ENCODE assay signal across 8 cellular contexts in the genomic region with DNA sequence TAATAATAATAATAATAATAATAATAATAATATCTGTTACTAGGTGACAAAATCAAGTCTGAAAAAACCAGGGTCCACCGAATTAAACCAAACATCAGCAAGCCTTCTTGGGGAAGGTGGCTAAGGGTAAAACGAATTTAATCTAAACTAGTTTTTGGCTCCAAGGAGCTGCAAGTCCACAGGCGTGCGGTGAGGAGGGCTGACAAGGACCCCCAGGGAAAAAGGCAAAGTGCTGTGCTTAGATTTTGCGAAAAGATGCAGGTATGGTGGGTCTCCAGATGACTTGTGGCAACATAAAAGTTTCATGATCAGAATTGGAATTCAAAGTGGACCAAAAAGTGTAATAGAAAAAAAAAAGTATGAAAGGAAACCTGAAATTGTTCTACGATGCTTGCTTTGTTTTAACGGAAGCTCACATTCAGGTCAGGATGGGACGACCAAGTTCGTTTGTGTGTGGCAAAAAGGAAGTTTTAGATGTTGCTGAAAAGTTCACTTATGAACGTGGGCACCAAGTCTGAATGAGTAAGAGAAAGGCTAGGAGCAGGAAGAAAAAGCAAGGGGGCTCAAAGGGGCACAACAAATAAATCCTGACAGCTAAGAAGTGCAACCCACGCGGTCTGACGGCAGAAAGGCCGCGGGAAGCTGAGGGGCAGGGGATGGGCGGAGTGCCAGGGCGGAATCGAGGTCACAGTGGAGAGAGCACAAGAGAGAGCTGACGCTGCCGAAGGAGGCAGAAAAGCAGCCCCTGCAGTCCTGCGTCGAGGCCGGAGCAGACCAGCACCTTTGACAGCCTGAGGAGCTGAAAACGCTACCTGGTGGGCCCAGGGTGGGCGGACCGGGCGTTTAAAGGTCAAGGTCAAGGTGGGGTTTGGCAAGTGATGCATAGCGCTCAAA. TPM values are rescaled to one million over a fixed set of nuclear protein-coding genes. Genes with fewer than 3 reads are reported as not detected.
DNase-seq lines count a peak whose midpoint lies in the region; ATAC-seq and TF ChIP-seq lines count a peak whose summit lies in the region.

No MANE protein-coding gene starts in this region.

- H3K36me3 ChIP-seq in SJCRH30 (peaks cover 20% of the 10 kb centered on the region), gastroesophageal sphincter (peaks cover 0 to 13% of the 10 kb centered on the region in 2 donors), testis (ENCODE audit: low read depth, missing control alignments) (peaks cover 4% of the 10 kb centered on the region)

- no peak for TF ChIP-seq CTCF in gastroesophageal sphincter (IDR thresholded peaks at IDR 0.05)
- TF ChIP-seq CTCF in omental fat pad (IDR thresholded peaks at IDR 0.05): no peak
- TF ChIP-seq CTCF in testis (IDR thresholded peaks at IDR 0.05): no peak

- peaks cover 20% of the 10 kb centered on the region for H3K4me1 ChIP-seq in SJCRH30
- peaks cover 0 to 69% (median 19%) of the 10 kb centered on the region in 3 donors for H3K4me1 ChIP-seq in gastroesophageal sphincter
- peaks cover 34% of the 10 kb centered on the region for H3K4me1 ChIP-seq in testis

- TF ChIP-seq POLR2A in gastroesophageal sphincter (IDR thresholded peaks at IDR 0.05): peak; percentile 30 to 34
- TF ChIP-seq POLR2A in testis (IDR thresholded peaks at IDR 0.05): no peak

- H3K4me3 ChIP-seq in SJCRH30 (peak overlapping the region; percentile 90), gastroesophageal sphincter (peak overlapping the region; percentile 68 to 93), testis (peak overlapping the region; percentile 71 to 86)

- ATAC-seq in HG02642 (IDR thresholded peaks at IDR 0.05; ENCODE audit: poor library complexity, unreplicated experiment) (peak; percentile 27), gastroesophageal sphincter (no peak), omental fat pad (ENCODE audit: low FRiP score) (peak; percentile 50), GM21529 (IDR thresholded peaks at IDR 0.05; ENCODE audit: unreplicated experiment) (no peak)

- intact Hi-C loops in testis (cut with DNase I; ENCODE audit: low total_unique reads): no loop called here

- H3K27ac ChIP-seq in SJCRH30 (peak overlapping the region; percentile 83), gastroesophageal sphincter (peak overlapping the region; percentile 92 to 98 (median 97)), testis (peak overlapping the region; percentile 88 to 99)

- H3K9me3 ChIP-seq in SJCRH30 (replicated peaks): no peaks in the 10 kb centered on the region
- no peaks in the 10 kb centered on the region for H3K9me3 ChIP-seq in gastroesophageal sphincter
- H3K9me3 ChIP-seq in testis: no peaks in the 10 kb centered on the region

- 0 to 1% methylated on average over 25 to 28 of the region's 28 CpGs for WGBS in gastroesophageal sphincter (ENCODE audit: low coverage in 1 of 2), 2 donors
- 1% methylated on average over 28 of the region's 28 CpGs for WGBS in testis, 2 donors

- TF ChIP-seq EP300 in gastroesophageal sphincter (IDR thresholded peaks at IDR 0.05): no peak

- H3K27me3 ChIP-seq in SJCRH30 (no peaks in the 10 kb centered on the region), gastroesophageal sphincter (no peaks in the 10 kb centered on the region), testis (no peaks in the 10 kb centered on the region)

- DNase-seq in DMS114 treated with DMSO at 0.1 percent for 48 hours (lab: John Stamatoyannopoulos, UW; ENCODE audit: unreplicated experiment): peak; percentile 28
- peak; percentile 77 for DNase-seq in SJCRH30
- DNase-seq in activated gamma-delta T cell treated with anti-CD3 and anti-CD28 coated beads, Interleukin-2, amount 50 U/mL, for 16 hours (ENCODE audit: low read depth): peak; percentile 70
- DNase-seq in omental fat pad (ENCODE audit: low spot score): peak; percentile 58
- peak; percentile 89 for DNase-seq in testis

RNA-seq across cellular contexts. Expression of gene WDR82, which starts 1.1 kb away (rescaled TPM):
- total RNA-seq in SJCRH30 (2014; rRNA removed; shearing (Covaris generic)): 93.9 and 97.1 TPM in 2 replicates
- 10 to 100 TPM; 63.7 to 92.0 (median 86.7) TPM for total RNA-seq in gastroesophageal sphincter
- 10 to 100 TPM; 42.9 to 56.9 (median 51.4) TPM for total RNA-seq in omental fat pad
- 10 to 100 TPM; 76.1 to 85.7 TPM for total RNA-seq in testis
- 80.9 TPM for polyA plus RNA-seq in testis (ENCODE audit: insufficient read depth, low read depth, low replicate concordance)

RNA-seq across cellular contexts. Expression of gene GLYCTK, which starts 10.3 kb away (rescaled TPM):
- 5.5 and 6.5 TPM in 2 replicates for total RNA-seq in SJCRH30 (2014; rRNA removed; shearing (Covaris generic))
- 1 to 10 TPM; 2.6 to 7.7 (median 3.1) TPM for total RNA-seq in gastroesophageal sphincter
- total RNA-seq in omental fat pad: 10 to 100 TPM; 12.7 to 63.5 (median 41.4) TPM
- 10 to 100 TPM in 1 of 2 donors, 1 to 10 TPM in 1; 9.7 to 15.6 TPM for total RNA-seq in testis
- polyA plus RNA-seq in testis (ENCODE audit: insufficient read depth, low read depth, low replicate concordance): 6.3 TPM

RNA-seq across cellular contexts. Expression of gene PPM1M, which starts 31.8 kb away (rescaled TPM):
- total RNA-seq in SJCRH30 (2014; rRNA removed; shearing (Covaris generic)): 6.1 and 7.6 TPM in 2 replicates
- total RNA-seq in gastroesophageal sphincter: 10 to 100 TPM; 20.3 to 36.6 (median 29.9) TPM
- 10 to 100 TPM; 17.0 to 32.2 (median 23.9) TPM for total RNA-seq in omental fat pad
- 10 to 100 TPM; 12.9 to 15.2 TPM for total RNA-seq in testis
- 22.2 TPM for polyA plus RNA-seq in testis (ENCODE audit: insufficient read depth, low read depth, low replicate concordance)

RNA-seq across cellular contexts. Expression of gene TWF2, which starts 38.4 kb away (rescaled TPM):
- total RNA-seq in SJCRH30 (2014; rRNA removed; shearing (Covaris generic)): 32.3 and 32.7 TPM in 2 replicates
- total RNA-seq in gastroesophageal sphincter (10 to 100 TPM; 46.8 to 79.5 (median 69.2) TPM), omental fat pad (100 to 1,000 TPM in 1 of 4 donors, 10 to 100 TPM in 3; 50.1 to 116 (median 78.3) TPM), testis (10 to 100 TPM; 36.5 to 58.1 TPM)
- 30.0 TPM for polyA plus RNA-seq in testis (ENCODE audit: insufficient read depth, low read depth, low replicate concordance)

RNA-seq across cellular contexts. Expression of gene DNAH1, which starts 38.8 kb away (rescaled TPM):
- 0.14 and 0.33 TPM in 2 replicates for total RNA-seq in SJCRH30 (2014; rRNA removed; shearing (Covaris generic))
- total RNA-seq in gastroesophageal sphincter: 1 to 10 TPM; 3.2 to 8.1 (median 6.2) TPM
- 10 to 100 TPM in 3 of 4 donors, 1 to 10 TPM in 1; 6.7 to 24.9 (median 14.1) TPM for total RNA-seq in omental fat pad
- total RNA-seq in testis: 10 to 100 TPM; 40.0 to 49.1 TPM
- polyA plus RNA-seq in testis (ENCODE audit: insufficient read depth, low read depth, low replicate concordance): 50.4 TPM

Comparison
In these comparisons a context has a peak if more than half of its experiments do, and no peak if none do; other contexts are left out.
1. DNase-seq: peak in every context shown above with its lines; median percentile 89 in testis; 77 in SJCRH30; 70 in activated gamma-delta T cell treated with anti-CD3 and anti-CD28 coated beads, Interleukin-2, amount 50 U/mL, for 16 hours; 58 in omental fat pad; 28 in DMS114 treated with DMSO at 0.1 percent for 48 hours.
2. ATAC-seq: peak in HG02642 (single experiment) and omental fat pad (single experiment); none in gastroesophageal sphincter (single experiment) and GM21529 (single experiment).
3. Peak in every context shown above with its lines, with median percentiles within 50 percentile points of each other: H3K27ac ChIP-seq and H3K4me3 ChIP-seq.